Comparison of ENCODE assay signal across 18 cellular contexts in the genomic region with DNA sequence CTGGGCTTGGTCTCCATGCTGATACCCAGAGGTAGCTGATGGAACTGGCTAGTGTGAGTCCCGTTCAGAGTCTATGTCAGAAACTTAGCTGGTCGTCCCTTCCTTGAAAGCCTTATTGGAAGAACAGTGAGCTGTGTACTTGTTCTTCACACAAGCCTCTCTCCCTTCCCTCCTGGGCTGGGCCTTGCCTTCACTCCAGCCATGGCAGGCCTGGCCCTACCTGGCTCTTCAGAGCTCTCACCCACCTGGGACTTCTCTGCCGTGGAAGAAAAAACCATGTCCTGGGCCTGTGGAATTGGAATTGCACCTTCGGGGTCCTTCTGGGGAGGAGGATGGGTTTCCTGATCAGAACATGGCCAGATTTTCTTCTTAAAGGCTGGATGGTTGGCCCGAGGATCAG. TPM values are rescaled to one million over a fixed set of nuclear protein-coding genes. Genes with fewer than 3 reads are reported as not detected.
DNase-seq lines count a peak whose midpoint lies in the region; ATAC-seq and TF ChIP-seq lines count a peak whose summit lies in the region.
"Had no signal": no experiment of that assay in that cellular context is flagged by ENCODE, and none has a peak within 500 bp of the region (broad histone marks: within the 10 kb centered on the region; RNA-seq: fewer than 3 reads in every experiment).

No MANE protein-coding gene starts in this region.

- H3K27ac ChIP-seq in WERI-Rb-1 = peak overlapping the region; percentile 14; the same call in 1 of the 2 replicates
- H3K27ac ChIP-seq: 22Rv1 had no signal

- H3K9me3 Mint-ChIP-seq in activated CD4-positive, alpha-beta memory T cell treated with anti-CD3 and anti-CD28 coated beads for 36 hours = peaks cover 2% of the 10 kb centered on the region
- no peaks in the 10 kb centered on the region for H3K9me3 Mint-ChIP-seq in activated CD4-positive, alpha-beta memory T cell treated with anti-CD3 and anti-CD28 coated beads, Interleukin-2, amount 10 ng/mL, durations not matched to agents 7 days and 5 days
- H3K9me3 Mint-ChIP-seq: CD8-positive, alpha-beta memory T cell had no signal

- no peaks in the 10 kb centered on the region for H3K27me3 Mint-ChIP-seq in activated CD4-positive, alpha-beta memory T cell treated with anti-CD3 and anti-CD28 coated beads for 36 hours
- peaks cover 1% of the 10 kb centered on the region for H3K27me3 Mint-ChIP-seq in activated CD4-positive, alpha-beta memory T cell treated with anti-CD3 and anti-CD28 coated beads, Interleukin-2, amount 10 ng/mL, durations not matched to agents 7 days and 5 days
- H3K27me3 Mint-ChIP-seq: CD8-positive, alpha-beta memory T cell had no signal

- peaks cover 11% of the 10 kb centered on the region for H3K36me3 Mint-ChIP-seq in activated CD4-positive, alpha-beta memory T cell treated with anti-CD3 and anti-CD28 coated beads for 36 hours
- peaks cover 8% of the 10 kb centered on the region for H3K36me3 Mint-ChIP-seq in activated CD4-positive, alpha-beta memory T cell treated with anti-CD3 and anti-CD28 coated beads, Interleukin-2, amount 10 ng/mL, durations not matched to agents 7 days and 5 days (ENCODE audit: low read depth)
- H3K36me3 Mint-ChIP-seq: CD14-positive monocyte had no signal

- H3K4me3 ChIP-seq in WERI-Rb-1 (ENCODE audit: low read depth, low read length) = no peak overlapping the region

- CTCF ChIA-PET in activated CD4-positive, alpha-beta memory T cell treated with anti-CD3 and anti-CD28 coated beads for 36 hours (lab: Charles Lee) = interaction anchor here (0.7 to 2.1 kb wide), 6 partner anchors 11 to 273 kb away, joined by 3 to 14 read pairs (median 3); no protein-coding TSS in a partner anchor
- CTCF ChIA-PET in activated CD4-positive, alpha-beta memory T cell treated with anti-CD3 and anti-CD28 coated beads, Interleukin-2, amount 10 ng/mL, durations not matched to agents 7 days and 5 days (lab: Charles Lee) = interaction anchor here (0.7 kb wide), 1 partner anchor 15 kb away, joined by 3 read pairs; no protein-coding TSS in a partner anchor

- no peak for TF ChIP-seq CTCF in WERI-Rb-1 (IDR thresholded peaks at IDR 0.05; ENCODE audit: low read depth, low read length)

- ATAC-seq in GM18517 (IDR thresholded peaks at IDR 0.05; ENCODE audit: unreplicated experiment) = no peak

- peaks cover 47% of the 10 kb centered on the region for H3K4me1 Mint-ChIP-seq in activated CD4-positive, alpha-beta memory T cell treated with anti-CD3 and anti-CD28 coated beads for 36 hours (ENCODE audit: low read depth)
- peaks cover 52% of the 10 kb centered on the region for H3K4me1 Mint-ChIP-seq in activated CD4-positive, alpha-beta memory T cell treated with anti-CD3 and anti-CD28 coated beads, Interleukin-2, amount 10 ng/mL, durations not matched to agents 7 days and 5 days
- H3K4me1 Mint-ChIP-seq: H9 had no signal

- no peak for DNase-seq in activated CD4-positive, alpha-beta memory T cell treated with anti-CD3 and anti-CD28 coated beads for 36 hours
- no peak for DNase-seq in activated CD4-positive, alpha-beta memory T cell treated with anti-CD3 and anti-CD28 coated beads, Interleukin-2, amount 10 ng/mL, durations not matched to agents 7 days and 5 days
- peak; percentile 25 for DNase-seq in activated effector memory CD4-positive, alpha-beta T cell treated with anti-CD3 and anti-CD28 coated beads, Interleukin-2, amount 50 U/mL, for 16 hours
- no peak for DNase-seq in activated effector memory CD4-positive, alpha-beta T cell treated with Interleukin-2 at 50 U/mL for 16 hours
- DNase-seq in WERI-Rb-1 (no peak), mesenteric fat pad (ENCODE audit: low spot score) (peak; percentile 55), NAMALWA (ENCODE audit: low spot score) (no peak)
- DNase-seq: Caco-2; CD8-positive, alpha-beta memory T cell; DND-41; GDM1; GOT3; H9 had no signal

- no peaks in the 10 kb centered on the region for H3K27me3 ChIP-seq in WERI-Rb-1 (ENCODE audit: insufficient read depth, low read depth, severe bottlenecking)

- no peak overlapping the region for H3K4me3 Mint-ChIP-seq in activated CD4-positive, alpha-beta memory T cell treated with anti-CD3 and anti-CD28 coated beads for 36 hours
- H3K4me3 Mint-ChIP-seq in activated CD4-positive, alpha-beta memory T cell treated with anti-CD3 and anti-CD28 coated beads, Interleukin-2, amount 10 ng/mL, durations not matched to agents 7 days and 5 days = no peak overlapping the region
- H3K4me3 Mint-ChIP-seq: CD14-positive monocyte, H9 had no signal

- POLR2A ChIA-PET in activated CD4-positive, alpha-beta memory T cell treated with anti-CD3 and anti-CD28 coated beads for 36 hours (lab: Charles Lee) = interaction anchor here (2.0 kb wide), 1 partner anchor 20 kb away, joined by 6 read pairs; no protein-coding TSS in a partner anchor
- POLR2A ChIA-PET in activated CD4-positive, alpha-beta memory T cell treated with anti-CD3 and anti-CD28 coated beads, Interleukin-2, amount 10 ng/mL, durations not matched to agents 7 days and 5 days (lab: Charles Lee) = interaction anchor here (1.3 kb wide), 1 partner anchor 22 kb away, joined by 4 read pairs; no protein-coding TSS in a partner anchor

- intact Hi-C loops in activated CD4-positive, alpha-beta memory T cell treated with anti-CD3 and anti-CD28 coated beads for 36 hours (cut with micrococcal nuclease) = no loop called here

- no peaks in the 10 kb centered on the region for H3K36me3 ChIP-seq in WERI-Rb-1

- H3K27ac Mint-ChIP-seq in activated CD4-positive, alpha-beta memory T cell treated with anti-CD3 and anti-CD28 coated beads for 36 hours = peak overlapping the region; percentile 33
- H3K27ac Mint-ChIP-seq in activated CD4-positive, alpha-beta memory T cell treated with anti-CD3 and anti-CD28 coated beads, Interleukin-2, amount 10 ng/mL, durations not matched to agents 7 days and 5 days = no peak overlapping the region
- H3K27ac Mint-ChIP-seq: CD14-positive monocyte, H9 had no signal

- H3K9me3 ChIP-seq in WERI-Rb-1 (ENCODE audit: severe bottlenecking) = peaks cover 5% of the 10 kb centered on the region

RNA-seq across cellular contexts. Expression of a gene that starts 20.3 kb away (rescaled TPM):
- 1 to 10 TPM; 7.6 to 9.4 TPM for total RNA-seq in activated CD4-positive, alpha-beta memory T cell treated with anti-CD3 and anti-CD28 coated beads for 36 hours
- total RNA-seq in activated CD4-positive, alpha-beta memory T cell treated with anti-CD3 and anti-CD28 coated beads, Interleukin-2, amount 10 ng/mL, durations not matched to agents 7 days and 5 days = 10 to 100 TPM; 12.1 to 12.7 TPM
- total RNA-seq in mesenteric fat pad = 0.32 TPM
- total RNA-seq: A673, Caco-2, H9, HT1080 had no signal

Comparison
In these comparisons a context has a peak if more than half of its experiments do, and no peak if none do; other contexts are left out.
1. DNase-seq: peak in activated effector memory CD4-positive, alpha-beta T cell treated with anti-CD3 and anti-CD28 coated beads, Interleukin-2, amount 50 U/mL, for 16 hours (single experiment) and mesenteric fat pad (single experiment); none in activated CD4-positive, alpha-beta memory T cell treated with anti-CD3 and anti-CD28 coated beads for 36 hours (single experiment), activated CD4-positive, alpha-beta memory T cell treated with anti-CD3 and anti-CD28 coated beads, Interleukin-2, amount 10 ng/mL, durations not matched to agents 7 days and 5 days (single experiment), activated effector memory CD4-positive, alpha-beta T cell treated with Interleukin-2 at 50 U/mL for 16 hours (single experiment), WERI-Rb-1 (single experiment) and NAMALWA (single experiment).